In genomic region chr17:349666-350065, GRCh38 we compare ENCODE assay signal across 1 cellular context.
TF ChIP-seq lines count a peak whose summit lies in the region.

No MANE protein-coding gene starts in this region.

TF ChIP-seq in HepG2, 621 proteins besides CTCF, POLR2A, EP300 and RAD21 (continued from another document):
- 0 out of 2 replicates have a peak, but pooled peaks have one; percentile 16 for TF ChIP-seq CEBPG (CRISPR knock-in tag; IDR thresholded peaks at IDR 0.05)
- no peak for TF ChIP-seq U2AF2 (IDR thresholded peaks at IDR 0.05; ENCODE audit: low read depth, low read length)
- no peak for TF ChIP-seq RCOR2 (CRISPR knock-in tag; IDR thresholded peaks at IDR 0.05)
- TF ChIP-seq ELF3 (CRISPR knock-in tag; IDR thresholded peaks at IDR 0.05) = no peak
- TF ChIP-seq ZFP36L1 (CRISPR knock-in tag; IDR thresholded peaks at IDR 0.05) = no peak
- TF ChIP-seq RERE (CRISPR knock-in tag; IDR thresholded peaks at IDR 0.05; ENCODE audit: low read depth) = no peak
TF ChIP-seq in HepG2: peak in this region for 1.
